In the genomic region with DNA sequence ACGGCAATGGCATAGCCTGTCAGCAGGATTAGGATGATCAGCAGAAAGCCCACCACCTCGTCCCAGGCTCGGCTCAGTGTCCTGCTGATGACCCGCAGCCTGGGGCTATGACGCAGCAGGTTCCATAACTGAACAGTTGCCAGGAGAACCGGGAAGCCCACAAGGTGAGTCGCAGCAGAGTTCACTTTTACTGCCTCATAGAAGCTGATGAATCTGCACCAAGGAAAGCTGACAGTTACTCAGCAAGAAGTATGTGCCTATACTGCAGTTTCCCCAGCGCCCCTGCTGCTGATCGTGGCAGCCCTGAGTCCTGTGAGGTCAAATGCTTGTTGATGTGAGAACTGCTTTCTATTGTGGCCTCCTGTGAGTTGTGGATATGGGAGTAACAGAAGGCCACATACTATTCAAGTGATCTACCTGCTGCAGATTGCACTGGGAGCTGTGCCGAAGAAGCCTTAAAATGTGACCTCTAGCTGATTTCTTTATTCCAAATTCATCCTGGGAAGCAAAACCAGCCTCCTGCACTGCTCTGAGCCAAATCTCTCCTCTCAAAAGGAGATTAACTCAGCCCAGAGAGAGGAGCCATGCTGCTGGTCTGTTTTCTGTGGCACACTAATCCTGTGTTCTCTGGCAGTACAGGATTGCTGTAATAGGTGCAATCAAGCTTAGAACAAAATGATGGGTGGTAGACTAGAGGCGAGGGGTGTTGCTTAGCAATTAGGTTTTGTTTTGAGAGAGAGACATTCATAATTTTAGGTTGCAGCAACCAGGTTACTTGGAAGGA, we compare ENCODE assay signal across 10 cellular contexts. TPM values are rescaled to one million over a fixed set of nuclear protein-coding genes. Genes with fewer than 3 reads are reported as not detected.
DNase-seq lines count a peak whose midpoint lies in the region; ATAC-seq and TF ChIP-seq lines count a peak whose summit lies in the region.
"Had no signal": no experiment of that assay in that cellular context is flagged by ENCODE, and none has a peak within 500 bp of the region (broad histone marks: within the 10 kb centered on the region; RNA-seq: fewer than 3 reads in every experiment).

No MANE protein-coding gene starts in this region.

- H3K9me3 Mint-ChIP-seq in WTC11 = no peaks in the 10 kb centered on the region
- H3K9me3 Mint-ChIP-seq in glutamatergic neuron (ENCODE audit: unreplicated experiment) = peaks cover 2% of the 10 kb centered on the region
- no peaks in the 10 kb centered on the region for H3K9me3 Mint-ChIP-seq in stimulated activated naive B cell treated with anti-CD40 and anti-IgM and Interleukin-4, amounts not matched to agents 10 μg/mL and 1 μg/mL and 100 μg/mL, for 72 hours

- DNase-seq in Right ventricle myocardium superior = no peak
- DNase-seq in Right ventricle myocardium inferior (ENCODE audit: missing footprints) = no peak
- DNase-seq in WTC11 (ENCODE audit: low spot score) = no peak
- no peak for DNase-seq in glutamatergic neuron
- no peak for DNase-seq in stimulated activated naive B cell treated with anti-CD40 and anti-IgM and Interleukin-4, amounts not matched to agents 10 μg/mL and 1 μg/mL and 100 μg/mL, for 72 hours
- no peak for DNase-seq in NCI-H1694 (lab: John Stamatoyannopoulos, UW)
- DNase-seq in LoVo (ENCODE audit: low spot score) = no peak
- DNase-seq: left colon, NCI-H2029 treated with DMSO at 0.1 percent for 48 hours had no signal

- peaks cover 19% of the 10 kb centered on the region for H3K36me3 Mint-ChIP-seq in WTC11
- no peaks in the 10 kb centered on the region for H3K36me3 Mint-ChIP-seq in glutamatergic neuron (ENCODE audit: unreplicated experiment)
- peaks cover 5 to 29% of the 10 kb centered on the region in 2 donors for H3K36me3 Mint-ChIP-seq in stimulated activated naive B cell treated with anti-CD40 and anti-IgM and Interleukin-4, amounts not matched to agents 10 μg/mL and 1 μg/mL and 100 μg/mL, for 72 hours

- H3K4me1 Mint-ChIP-seq in WTC11 (peaks cover 9% of the 10 kb centered on the region), glutamatergic neuron (ENCODE audit: low read depth, unreplicated experiment) (no peaks in the 10 kb centered on the region)
- H3K4me1 Mint-ChIP-seq in stimulated activated naive B cell treated with anti-CD40 and anti-IgM and Interleukin-4, amounts not matched to agents 10 μg/mL and 1 μg/mL and 100 μg/mL, for 72 hours = peaks cover 7 to 13% of the 10 kb centered on the region in 2 donors

- H3K4me3 Mint-ChIP-seq in WTC11 (no peak overlapping the region), glutamatergic neuron (ENCODE audit: unreplicated experiment) (no peak overlapping the region)
- no peak overlapping the region for H3K4me3 Mint-ChIP-seq in stimulated activated naive B cell treated with anti-CD40 and anti-IgM and Interleukin-4, amounts not matched to agents 10 μg/mL and 1 μg/mL and 100 μg/mL, for 72 hours

- ATAC-seq in Right ventricle myocardium superior (ENCODE audit: poor library complexity) (peak; percentile 16), Right ventricle myocardium inferior (no peak), WTC11 (no peak), SK-N-SH treated with all-trans-retinoic acid at 6 μM for 48 hours (no peak; the same call in 1 of the 3 replicates)
- no peak for ATAC-seq in stimulated activated naive B cell treated with anti-CD40 and anti-IgM and Interleukin-4, amounts not matched to agents 10 μg/mL and 1 μg/mL and 100 μg/mL, for 72 hours (replicated peaks)
- ATAC-seq: left colon had no signal

- no peaks in the 10 kb centered on the region for H3K27me3 Mint-ChIP-seq in WTC11 (ENCODE audit: low read depth)
- H3K27me3 Mint-ChIP-seq in glutamatergic neuron (ENCODE audit: unreplicated experiment) = peaks cover 3% of the 10 kb centered on the region
- no peaks in the 10 kb centered on the region for H3K27me3 Mint-ChIP-seq in stimulated activated naive B cell treated with anti-CD40 and anti-IgM and Interleukin-4, amounts not matched to agents 10 μg/mL and 1 μg/mL and 100 μg/mL, for 72 hours

- no peak for TF ChIP-seq CTCF in WTC11 (IDR thresholded peaks at IDR 0.05)
- no peak for TF ChIP-seq CTCF in glutamatergic neuron (IDR thresholded peaks at IDR 0.05; ENCODE audit: partially characterized antibody, unreplicated experiment)

- H3K27ac Mint-ChIP-seq in WTC11 (peak overlapping the region; percentile 86), glutamatergic neuron (ENCODE audit: unreplicated experiment) (peak overlapping the region; percentile 54)
- peak overlapping the region; percentile 77 for H3K27ac Mint-ChIP-seq in stimulated activated naive B cell treated with anti-CD40 and anti-IgM and Interleukin-4, amounts not matched to agents 10 μg/mL and 1 μg/mL and 100 μg/mL, for 72 hours

- intact Hi-C loops in Right ventricle myocardium superior (cut with DNase I) (no loop called here), Right ventricle myocardium inferior (cut with DNase I) (loop anchor here (10.0 kb wide), 1 partner anchor 161 kb away; the partner anchor contains the start of genes DHX38 and TXNL4B)

- POLR2A ChIA-PET in WTC11 (lab: Charles Lee) = no interaction called here

- CTCF ChIA-PET in WTC11 (lab: Charles Lee) = interaction anchor here (0.9 to 3.3 kb wide), 2 partner anchors 28 to 51 kb away, joined by 3 to 7 read pairs; no protein-coding TSS in a partner anchor

TF ChIP-seq in WTC11, 78 proteins besides CTCF, POLR2A, EP300 and RAD21 (continues in another document):
- TF ChIP-seq FOXP1 (CRISPR knock-in tag; IDR thresholded peaks at IDR 0.05; ENCODE audit: borderline replicate concordance) (no peak), GTF2I (CRISPR knock-in tag; conservative IDR thresholded peaks at IDR 0.05) (no peak)
- TF ChIP-seq, protein P1, sequence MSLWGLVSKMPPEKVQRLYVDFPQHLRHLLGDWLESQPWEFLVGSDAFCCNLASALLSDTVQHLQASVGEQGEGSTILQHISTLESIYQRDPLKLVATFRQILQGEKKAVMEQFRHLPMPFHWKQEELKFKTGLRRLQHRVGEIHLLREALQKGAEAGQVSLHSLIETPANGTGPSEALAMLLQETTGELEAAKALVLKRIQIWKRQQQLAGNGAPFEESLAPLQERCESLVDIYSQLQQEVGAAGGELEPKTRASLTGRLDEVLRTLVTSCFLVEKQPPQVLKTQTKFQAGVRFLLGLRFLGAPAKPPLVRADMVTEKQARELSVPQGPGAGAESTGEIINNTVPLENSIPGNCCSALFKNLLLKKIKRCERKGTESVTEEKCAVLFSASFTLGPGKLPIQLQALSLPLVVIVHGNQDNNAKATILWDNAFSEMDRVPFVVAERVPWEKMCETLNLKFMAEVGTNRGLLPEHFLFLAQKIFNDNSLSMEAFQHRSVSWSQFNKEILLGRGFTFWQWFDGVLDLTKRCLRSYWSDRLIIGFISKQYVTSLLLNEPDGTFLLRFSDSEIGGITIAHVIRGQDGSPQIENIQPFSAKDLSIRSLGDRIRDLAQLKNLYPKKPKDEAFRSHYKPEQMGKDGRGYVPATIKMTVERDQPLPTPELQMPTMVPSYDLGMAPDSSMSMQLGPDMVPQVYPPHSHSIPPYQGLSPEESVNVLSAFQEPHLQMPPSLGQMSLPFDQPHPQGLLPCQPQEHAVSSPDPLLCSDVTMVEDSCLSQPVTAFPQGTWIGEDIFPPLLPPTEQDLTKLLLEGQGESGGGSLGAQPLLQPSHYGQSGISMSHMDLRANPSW (CRISPR knock-in tag; conservative IDR thresholded peaks at IDR 0.05; ENCODE audit: low read depth) = no peak

TF ChIP-seq in SK-N-SH treated with all-trans-retinoic acid at 6 μM for 48 hours, 23 proteins besides CTCF, POLR2A, EP300 and RAD21 (continues in another document):
- TF ChIP-seq ZNF8 (CRISPR knock-in tag; IDR thresholded peaks at IDR 0.05) = no peak
- TF ChIP-seq TOX (CRISPR knock-in tag; IDR thresholded peaks at IDR 0.05; ENCODE audit: borderline replicate concordance) = no peak
- no peak for TF ChIP-seq PPARA (CRISPR knock-in tag; IDR thresholded peaks at IDR 0.05; ENCODE audit: borderline replicate concordance)
- no peak for TF ChIP-seq ZNF70 (CRISPR knock-in tag; IDR thresholded peaks at IDR 0.05)
- TF ChIP-seq, protein P2, sequence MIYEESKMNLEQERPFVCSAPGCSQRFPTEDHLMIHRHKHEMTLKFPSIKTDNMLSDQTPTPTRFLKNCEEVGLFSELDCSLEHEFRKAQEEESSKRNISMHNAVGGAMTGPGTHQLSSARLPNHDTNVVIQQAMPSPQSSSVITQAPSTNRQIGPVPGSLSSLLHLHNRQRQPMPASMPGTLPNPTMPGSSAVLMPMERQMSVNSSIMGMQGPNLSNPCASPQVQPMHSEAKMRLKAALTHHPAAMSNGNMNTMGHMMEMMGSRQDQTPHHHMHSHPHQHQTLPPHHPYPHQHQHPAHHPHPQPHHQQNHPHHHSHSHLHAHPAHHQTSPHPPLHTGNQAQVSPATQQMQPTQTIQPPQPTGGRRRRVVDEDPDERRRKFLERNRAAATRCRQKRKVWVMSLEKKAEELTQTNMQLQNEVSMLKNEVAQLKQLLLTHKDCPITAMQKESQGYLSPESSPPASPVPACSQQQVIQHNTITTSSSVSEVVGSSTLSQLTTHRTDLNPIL (CRISPR knock-in tag; IDR thresholded peaks at IDR 0.05; ENCODE audit: low read depth) = no peak
- no peak for TF ChIP-seq RARB (CRISPR knock-in tag; IDR thresholded peaks at IDR 0.05)
- TF ChIP-seq, protein P3, sequence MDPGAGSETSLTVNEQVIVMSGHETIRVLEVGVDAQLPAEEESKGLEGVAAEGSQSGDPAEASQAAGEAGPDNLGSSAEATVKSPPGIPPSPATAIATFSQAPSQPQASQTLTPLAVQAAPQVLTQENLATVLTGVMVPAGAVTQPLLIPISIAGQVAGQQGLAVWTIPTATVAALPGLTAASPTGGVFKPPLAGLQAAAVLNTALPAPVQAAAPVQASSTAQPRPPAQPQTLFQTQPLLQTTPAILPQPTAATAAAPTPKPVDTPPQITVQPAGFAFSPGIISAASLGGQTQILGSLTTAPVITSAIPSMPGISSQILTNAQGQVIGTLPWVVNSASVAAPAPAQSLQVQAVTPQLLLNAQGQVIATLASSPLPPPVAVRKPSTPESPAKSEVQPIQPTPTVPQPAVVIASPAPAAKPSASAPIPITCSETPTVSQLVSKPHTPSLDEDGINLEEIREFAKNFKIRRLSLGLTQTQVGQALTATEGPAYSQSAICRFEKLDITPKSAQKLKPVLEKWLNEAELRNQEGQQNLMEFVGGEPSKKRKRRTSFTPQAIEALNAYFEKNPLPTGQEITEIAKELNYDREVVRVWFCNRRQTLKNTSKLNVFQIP (CRISPR knock-in tag; IDR thresholded peaks at IDR 0.05; ENCODE audit: borderline replicate concordance, low read depth) = no peak
- TF ChIP-seq TCF4 (CRISPR knock-in tag; IDR thresholded peaks at IDR 0.05; ENCODE audit: borderline replicate concordance) = no peak

RNA-seq across cellular contexts. Expression of gene IST1, which starts 38.8 kb away (rescaled TPM):
- total RNA-seq in Right ventricle myocardium superior (113 TPM), Right ventricle myocardium inferior (114 TPM), WTC11 (2021) (255 to 272 TPM (median 268 TPM) in 3 replicates), glutamatergic neuron (ENCODE audit: unreplicated experiment) (271 TPM)

RNA-seq across cellular contexts. Expression of gene ZNF821, which starts 50.1 kb away (rescaled TPM):
- 1.7 TPM for total RNA-seq in Right ventricle myocardium superior
- total RNA-seq in Right ventricle myocardium inferior = 2.5 TPM
- total RNA-seq in WTC11 (2021) = 14.1 to 16.2 TPM (median 15.4 TPM) in 3 replicates
- 40.9 TPM for total RNA-seq in glutamatergic neuron (ENCODE audit: unreplicated experiment)
